In genomic region chr13:108218044-108218974, GRCh38 we compare ENCODE assay signal across 8 cellular contexts.
DNase-seq lines count a peak whose midpoint lies in the region; ATAC-seq and TF ChIP-seq lines count a peak whose summit lies in the region.

Gene ABHD13 (plus strand): TSS chr13:108218392. CDS start chr13:108229219, 10,827 bp downstream.

- H3K27ac ChIP-seq in mucosa of rectum (ENCODE audit: low read depth in 2 of 2, low read length in 2 of 2): peak within 1 kb of the TSS; percentile 82 to 83

- H3K4me3 ChIP-seq in mucosa of rectum (ENCODE audit: low read length in 2 of 2): peak within 1 kb of the TSS; percentile 92 to 93

- peak; percentile 83 for ATAC-seq in GM21528 (IDR thresholded peaks at IDR 0.05; ENCODE audit: low FRiP score, unreplicated experiment)

- no peaks in the 10 kb centered on the region for H3K36me3 ChIP-seq in mucosa of rectum (ENCODE audit: control insufficient read depth in 2 of 2, insufficient read depth in 2 of 2, low read length in 2 of 2)

- H3K9ac ChIP-seq in mucosa of rectum (ENCODE audit: low read depth in 1 of 2, low read length in 2 of 2): peak within 1 kb of the TSS; percentile 86 to 90

- DNase-seq in DMS153 (lab: John Stamatoyannopoulos, UW) (peak; percentile 86), HuH-7.5 (ENCODE audit: low spot score) (peak; percentile 66), OCI-M1 (lab: John Stamatoyannopoulos, UW) (peak; percentile 98), activated T-cell treated with anti-CD3 and anti-CD28 coated beads for 48 hours (ENCODE audit: low read depth) (peak; percentile 90), erythroblast (lab: John Stamatoyannopoulos, UW) (peak; percentile 94 to 95)
- peak; percentile 76 to 79 for DNase-seq in stimulated activated CD8-positive, alpha-beta memory T cell treated with anti-CD3 and anti-CD28 coated beads, Interleukin-4, amount 100 ng/mL, for 4 hours (ENCODE audit: low read depth in 2 of 2, low spot score in 1 of 2)

- peaks cover 12 to 16% of the 10 kb centered on the region in 2 donors for H3K4me1 ChIP-seq in mucosa of rectum (ENCODE audit: control insufficient read depth in 2 of 2, insufficient read depth in 2 of 2, low read length in 2 of 2)

- peak; percentile 82 for TF ChIP-seq POLR2A in erythroblast (IDR thresholded peaks at IDR 0.05; ENCODE audit: low read length)

- H3K9me3 ChIP-seq in mucosa of rectum (ENCODE audit: control insufficient read depth in 2 of 2, low read length in 2 of 2): no peaks in the 10 kb centered on the region

- H3K27me3 ChIP-seq in mucosa of rectum (ENCODE audit: control insufficient read depth in 2 of 2, insufficient read depth in 2 of 2, low read length in 2 of 2): no peaks in the 10 kb centered on the region

Comparison
In these comparisons a context has a peak if more than half of its experiments do, and no peak if none do; other contexts are left out.
1. Peak in every context shown above with its lines: DNase-seq, ATAC-seq, H3K4me3 ChIP-seq and H3K27ac ChIP-seq.